In the genomic region with DNA sequence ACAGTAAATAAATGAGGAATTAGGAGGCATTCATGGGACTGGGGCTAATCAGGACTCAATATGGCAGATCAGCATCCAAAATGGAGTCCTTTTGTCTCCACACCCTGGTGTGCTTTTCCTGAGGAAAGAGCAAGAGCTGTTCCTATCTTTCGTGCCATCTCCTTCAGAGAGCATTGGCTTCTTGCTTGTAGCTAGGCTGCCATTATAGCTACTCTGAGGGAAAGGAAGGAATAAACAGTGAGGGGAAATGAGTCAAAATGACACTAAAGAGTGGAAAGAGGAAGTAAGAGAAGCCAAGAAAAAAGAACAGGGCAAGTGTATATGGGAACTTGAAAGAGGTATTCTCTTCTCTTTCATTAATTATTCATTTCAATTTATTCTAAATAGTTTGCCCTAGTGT, we compare ENCODE assay signal across 9 cellular contexts. TPM values are rescaled to one million over a fixed set of nuclear protein-coding genes. Genes with fewer than 3 reads are reported as not detected.
A peak's percentile ranks its signal among the peaks of the same experiment; 100 is the strongest.
DNase-seq lines count a peak whose midpoint lies in the region; ATAC-seq and TF ChIP-seq lines count a peak whose summit lies in the region.
"Had no signal": no experiment of that assay in that cellular context is flagged by ENCODE, and none has a peak within 500 bp of the region (broad histone marks: within the 10 kb centered on the region; RNA-seq: fewer than 3 reads in every experiment).

No MANE protein-coding gene starts in this region.

- no peaks in the 10 kb centered on the region for H3K9me2 ChIP-seq in hepatocyte (replicated peaks; ENCODE audit: insufficient read depth)

- WGBS in hepatocyte (ENCODE audit: low lambda C conversion rate, missing lambda C conversion rate), result 38% methylated on average over 1 of the region's 1 CpG

- H2AFZ ChIP-seq in hepatocyte, result no peak overlapping the region

- TF ChIP-seq CTCF in neutrophil (IDR thresholded peaks at IDR 0.05) (no peak), hepatocyte (IDR thresholded peaks at IDR 0.05; ENCODE audit: poor library complexity) (no peak)

- no peaks in the 10 kb centered on the region for H3K27me3 ChIP-seq in neutrophil
- H3K27me3 ChIP-seq in hepatocyte, result no peaks in the 10 kb centered on the region

- ATAC-seq in HG02852 (IDR thresholded peaks at IDR 0.05; ENCODE audit: unreplicated experiment) (peak; percentile 66), left lobe of liver (no peak)

- H3K4me2 ChIP-seq in hepatocyte, result no peak overlapping the region

- TF ChIP-seq POLR2A in GM19099 (IDR thresholded peaks at IDR 0.05; ENCODE audit: extremely low read depth, insufficient read length, low read depth), result peak; percentile 37

- no peaks in the 10 kb centered on the region for H3K36me3 ChIP-seq in neutrophil
- no peaks in the 10 kb centered on the region for H3K36me3 ChIP-seq in hepatocyte (replicated peaks; ENCODE audit: insufficient read depth, low read depth)

- DNase-seq in NOMO-1 treated with DMSO at 0.1 percent for 48 hours (lab: John Stamatoyannopoulos, UW; ENCODE audit: unreplicated experiment), result peak; percentile 83
- DNase-seq in activated effector memory CD4-positive, alpha-beta T cell treated with anti-CD3 and anti-CD28 coated beads, Interleukin-2, amount 50 U/mL, for 16 hours, result no peak
- DNase-seq in left lobe of liver (ENCODE audit: low spot score), result no peak
- DNase-seq in hepatocyte (ENCODE audit: low spot score), result no peak
- DNase-seq in activated CD8-positive, alpha-beta memory T cell treated with anti-CD3 and anti-CD28 coated beads, Interleukin-2, amount 50 U/mL, for 48 hours, result no peak
- DNase-seq: activated CD4-positive, alpha-beta T cell treated with anti-CD3 and anti-CD28 coated beads, Interleukin-2, amount 50 U/mL, for 4 hours had no signal

- H3K4me3 ChIP-seq in neutrophil (ENCODE audit: low read depth in 1 of 2, low read length in 1 of 2) (peak overlapping the region in 1 of 2 experiments; percentile 28), hepatocyte (no peak overlapping the region)

- no peaks in the 10 kb centered on the region for H4K20me1 ChIP-seq in hepatocyte (ENCODE audit: insufficient read depth, poor library complexity, severe bottlenecking)

- no peaks in the 10 kb centered on the region for H3K79me2 ChIP-seq in hepatocyte

- H3K9me3 ChIP-seq in neutrophil (no peaks in the 10 kb centered on the region), hepatocyte (ENCODE audit: low read depth) (no peaks in the 10 kb centered on the region)

- H3K4me1 ChIP-seq in neutrophil (ENCODE audit: control insufficient read depth in 1 of 2, insufficient read depth in 1 of 2, low read depth in 1 of 2, low read length in 1 of 2), result peaks cover 20 to 24% of the 10 kb centered on the region in 2 experiments
- H3K4me1 ChIP-seq in hepatocyte (ENCODE audit: insufficient read depth), result no peaks in the 10 kb centered on the region

- peak overlapping the region; percentile 95 for H3K27ac ChIP-seq in neutrophil
- no peak overlapping the region for H3K27ac ChIP-seq in hepatocyte

RNA-seq across cellular contexts. Expression of gene NMI, which starts 8.4 kb away (rescaled TPM):
- total RNA-seq in left lobe of liver (6.6 TPM), hepatocyte (10.9 and 13.5 TPM in 2 replicates)
- 12.8 and 15.3 TPM in 2 replicates for polyA plus RNA-seq in hepatocyte

RNA-seq across cellular contexts. Expression of gene RBM43, which starts 36.2 kb away (rescaled TPM):
- total RNA-seq in left lobe of liver (3.4 TPM), hepatocyte (3.8 and 4.6 TPM in 2 replicates)
- polyA plus RNA-seq in hepatocyte, result 0.62 and 2.2 TPM in 2 replicates

RNA-seq across cellular contexts. Expression of gene TNFAIP6, which starts 59.5 kb away (rescaled TPM):
- total RNA-seq in left lobe of liver (not detected), hepatocyte (9.0 and 13.0 TPM in 2 replicates)
- polyA plus RNA-seq in hepatocyte, result 9.8 and 10.5 TPM in 2 replicates
